In genomic region chr14:32205984-32206383, GRCh38 we compare ENCODE assay signal across 1 cellular context.
TF ChIP-seq lines count a peak whose summit lies in the region.

No MANE protein-coding gene starts in this region.

TF ChIP-seq in GM12878, 131 proteins besides CTCF, POLR2A, EP300 and RAD21 (continued from another document and continues in another):
- TF ChIP-seq, protein P1, sequence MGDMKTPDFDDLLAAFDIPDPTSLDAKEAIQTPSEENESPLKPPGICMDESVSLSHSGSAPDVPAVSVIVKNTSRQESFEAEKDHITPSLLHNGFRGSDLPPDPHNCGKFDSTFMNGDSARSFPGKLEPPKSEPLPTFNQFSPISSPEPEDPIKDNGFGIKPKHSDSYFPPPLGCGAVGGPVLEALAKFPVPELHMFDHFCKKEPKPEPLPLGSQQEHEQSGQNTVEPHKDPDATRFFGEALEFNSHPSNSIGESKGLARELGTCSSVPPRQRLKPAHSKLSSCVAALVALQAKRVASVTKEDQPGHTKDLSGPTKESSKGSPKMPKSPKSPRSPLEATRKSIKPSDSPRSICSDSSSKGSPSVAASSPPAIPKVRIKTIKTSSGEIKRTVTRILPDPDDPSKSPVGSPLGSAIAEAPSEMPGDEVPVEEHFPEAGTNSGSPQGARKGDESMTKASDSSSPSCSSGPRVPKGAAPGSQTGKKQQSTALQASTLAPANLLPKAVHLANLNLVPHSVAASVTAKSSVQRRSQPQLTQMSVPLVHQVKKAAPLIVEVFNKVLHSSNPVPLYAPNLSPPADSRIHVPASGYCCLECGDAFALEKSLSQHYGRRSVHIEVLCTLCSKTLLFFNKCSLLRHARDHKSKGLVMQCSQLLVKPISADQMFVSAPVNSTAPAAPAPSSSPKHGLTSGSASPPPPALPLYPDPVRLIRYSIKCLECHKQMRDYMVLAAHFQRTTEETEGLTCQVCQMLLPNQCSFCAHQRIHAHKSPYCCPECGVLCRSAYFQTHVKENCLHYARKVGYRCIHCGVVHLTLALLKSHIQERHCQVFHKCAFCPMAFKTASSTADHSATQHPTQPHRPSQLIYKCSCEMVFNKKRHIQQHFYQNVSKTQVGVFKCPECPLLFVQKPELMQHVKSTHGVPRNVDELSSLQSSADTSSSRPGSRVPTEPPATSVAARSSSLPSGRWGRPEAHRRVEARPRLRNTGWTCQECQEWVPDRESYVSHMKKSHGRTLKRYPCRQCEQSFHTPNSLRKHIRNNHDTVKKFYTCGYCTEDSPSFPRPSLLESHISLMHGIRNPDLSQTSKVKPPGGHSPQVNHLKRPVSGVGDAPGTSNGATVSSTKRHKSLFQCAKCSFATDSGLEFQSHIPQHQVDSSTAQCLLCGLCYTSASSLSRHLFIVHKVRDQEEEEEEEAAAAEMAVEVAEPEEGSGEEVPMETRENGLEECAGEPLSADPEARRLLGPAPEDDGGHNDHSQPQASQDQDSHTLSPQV (IDR thresholded peaks at IDR 0.05): no peak
- TF ChIP-seq BACH1 (IDR thresholded peaks at IDR 0.05; ENCODE audit: borderline replicate concordance) (peak; percentile 93), RB1 (IDR thresholded peaks at IDR 0.05; ENCODE audit: borderline replicate concordance) (no peak), TBL1XR1 (IDR thresholded peaks at IDR 0.05; ENCODE audit: low read depth, low read length) (peak; percentile 59; the same call in 1 of the 2 replicates), YY1 (IDR thresholded peaks at IDR 0.05; ENCODE audit: low read depth, low read length) (no peak), RBBP5 (conservative IDR thresholded peaks at IDR 0.05) (no peak), SIN3A (IDR thresholded peaks at IDR 0.05; ENCODE audit: low read depth, low read length) (no peak), MTA2 (IDR thresholded peaks at IDR 0.05; ENCODE audit: low read depth) (peak; percentile 100), ETV6 (conservative IDR thresholded peaks at IDR 0.05 in 1 of 2, IDR thresholded peaks at IDR 0.05 in 1 of 2; ENCODE audit: borderline replicate concordance in 1 of 2, low read depth in 1 of 2) (peak in 1 of 2 experiments; percentile 84; a peak in 2 of 4 replicates), MXI1 (IDR thresholded peaks at IDR 0.05; ENCODE audit: low read depth, low read length) (no peak), EGR1 (IDR thresholded peaks at IDR 0.05; ENCODE audit: borderline replicate concordance in 1 of 2, low read depth in 2 of 2, low read length in 2 of 2) (no peak), POLR2AphosphoS5 (IDR thresholded peaks at IDR 0.05; ENCODE audit: low read length) (no peak), CHD2 (IDR thresholded peaks at IDR 0.05; ENCODE audit: borderline replicate concordance, low read depth, low read length) (peak; percentile 62; the same call in 1 of the 2 replicates), SPI1 (IDR thresholded peaks at IDR 0.05; ENCODE audit: borderline replicate concordance, insufficient read depth, low read depth, low read length) (peak; percentile 91), HDAC6 (IDR thresholded peaks at IDR 0.05; ENCODE audit: unreplicated experiment) (no peak), GATAD2B (conservative IDR thresholded peaks at IDR 0.05; ENCODE audit: low read depth) (peak; percentile 66; the same call in 1 of the 2 replicates), FOXM1 (IDR thresholded peaks at IDR 0.05; ENCODE audit: low read depth, low read length) (peak; percentile 87), RCOR1 (conservative IDR thresholded peaks at IDR 0.05; ENCODE audit: low read depth, low read length) (no peak), RAD51 (IDR thresholded peaks at IDR 0.05) (peak; percentile 54; the same call in 1 of the 2 replicates), KAT2A (conservative IDR thresholded peaks at IDR 0.05; ENCODE audit: control insufficient read depth, low read depth, low read length) (no peak), REST (IDR thresholded peaks at IDR 0.05; ENCODE audit: low read depth, low read length) (no peak), NKRF (conservative IDR thresholded peaks at IDR 0.05) (no peak), STAT1 (conservative IDR thresholded peaks at IDR 0.05) (no peak), HCFC1 (IDR thresholded peaks at IDR 0.05; ENCODE audit: low read length) (no peak), HDGF (IDR thresholded peaks at IDR 0.05) (no peak), MAX (IDR thresholded peaks at IDR 0.05; ENCODE audit: low read depth, low read length) (no peak)
- TF ChIP-seq, protein P2, sequence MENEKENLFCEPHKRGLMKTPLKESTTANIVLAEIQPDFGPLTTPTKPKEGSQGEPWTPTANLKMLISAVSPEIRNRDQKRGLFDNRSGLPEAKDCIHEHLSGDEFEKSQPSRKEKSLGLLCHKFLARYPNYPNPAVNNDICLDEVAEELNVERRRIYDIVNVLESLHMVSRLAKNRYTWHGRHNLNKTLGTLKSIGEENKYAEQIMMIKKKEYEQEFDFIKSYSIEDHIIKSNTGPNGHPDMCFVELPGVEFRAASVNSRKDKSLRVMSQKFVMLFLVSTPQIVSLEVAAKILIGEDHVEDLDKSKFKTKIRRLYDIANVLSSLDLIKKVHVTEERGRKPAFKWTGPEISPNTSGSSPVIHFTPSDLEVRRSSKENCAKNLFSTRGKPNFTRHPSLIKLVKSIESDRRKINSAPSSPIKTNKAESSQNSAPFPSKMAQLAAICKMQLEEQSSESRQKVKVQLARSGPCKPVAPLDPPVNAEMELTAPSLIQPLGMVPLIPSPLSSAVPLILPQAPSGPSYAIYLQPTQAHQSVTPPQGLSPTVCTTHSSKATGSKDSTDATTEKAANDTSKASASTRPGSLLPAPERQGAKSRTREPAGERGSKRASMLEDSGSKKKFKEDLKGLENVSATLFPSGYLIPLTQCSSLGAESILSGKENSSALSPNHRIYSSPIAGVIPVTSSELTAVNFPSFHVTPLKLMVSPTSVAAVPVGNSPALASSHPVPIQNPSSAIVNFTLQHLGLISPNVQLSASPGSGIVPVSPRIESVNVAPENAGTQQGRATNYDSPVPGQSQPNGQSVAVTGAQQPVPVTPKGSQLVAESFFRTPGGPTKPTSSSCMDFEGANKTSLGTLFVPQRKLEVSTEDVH (IDR thresholded peaks at IDR 0.05; ENCODE audit: low read depth, partially characterized antibody): peak; percentile 61
- TF ChIP-seq, protein P3, sequence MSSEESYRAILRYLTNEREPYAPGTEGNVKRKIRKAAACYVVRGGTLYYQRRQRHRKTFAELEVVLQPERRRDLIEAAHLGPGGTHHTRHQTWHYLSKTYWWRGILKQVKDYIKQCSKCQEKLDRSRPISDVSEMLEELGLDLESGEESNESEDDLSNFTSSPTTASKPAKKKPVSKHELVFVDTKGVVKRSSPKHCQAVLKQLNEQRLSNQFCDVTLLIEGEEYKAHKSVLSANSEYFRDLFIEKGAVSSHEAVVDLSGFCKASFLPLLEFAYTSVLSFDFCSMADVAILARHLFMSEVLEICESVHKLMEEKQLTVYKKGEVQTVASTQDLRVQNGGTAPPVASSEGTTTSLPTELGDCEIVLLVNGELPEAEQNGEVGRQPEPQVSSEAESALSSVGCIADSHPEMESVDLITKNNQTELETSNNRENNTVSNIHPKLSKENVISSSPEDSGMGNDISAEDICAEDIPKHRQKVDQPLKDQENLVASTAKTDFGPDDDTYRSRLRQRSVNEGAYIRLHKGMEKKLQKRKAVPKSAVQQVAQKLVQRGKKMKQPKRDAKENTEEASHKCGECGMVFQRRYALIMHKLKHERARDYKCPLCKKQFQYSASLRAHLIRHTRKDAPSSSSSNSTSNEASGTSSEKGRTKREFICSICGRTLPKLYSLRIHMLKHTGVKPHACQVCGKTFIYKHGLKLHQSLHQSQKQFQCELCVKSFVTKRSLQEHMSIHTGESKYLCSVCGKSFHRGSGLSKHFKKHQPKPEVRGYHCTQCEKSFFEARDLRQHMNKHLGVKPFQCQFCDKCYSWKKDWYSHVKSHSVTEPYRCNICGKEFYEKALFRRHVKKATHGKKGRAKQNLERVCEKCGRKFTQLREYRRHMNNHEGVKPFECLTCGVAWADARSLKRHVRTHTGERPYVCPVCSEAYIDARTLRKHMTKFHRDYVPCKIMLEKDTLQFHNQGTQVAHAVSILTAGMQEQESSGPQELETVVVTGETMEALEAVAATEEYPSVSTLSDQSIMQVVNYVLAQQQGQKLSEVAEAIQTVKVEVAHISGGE (CRISPR knock-in tag; IDR thresholded peaks at IDR 0.05): no peak
- TF ChIP-seq, protein P4, sequence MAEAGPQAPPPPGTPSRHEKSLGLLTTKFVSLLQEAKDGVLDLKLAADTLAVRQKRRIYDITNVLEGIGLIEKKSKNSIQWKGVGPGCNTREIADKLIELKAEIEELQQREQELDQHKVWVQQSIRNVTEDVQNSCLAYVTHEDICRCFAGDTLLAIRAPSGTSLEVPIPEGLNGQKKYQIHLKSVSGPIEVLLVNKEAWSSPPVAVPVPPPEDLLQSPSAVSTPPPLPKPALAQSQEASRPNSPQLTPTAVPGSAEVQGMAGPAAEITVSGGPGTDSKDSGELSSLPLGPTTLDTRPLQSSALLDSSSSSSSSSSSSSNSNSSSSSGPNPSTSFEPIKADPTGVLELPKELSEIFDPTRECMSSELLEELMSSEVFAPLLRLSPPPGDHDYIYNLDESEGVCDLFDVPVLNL (IDR thresholded peaks at IDR 0.05; ENCODE audit: low read depth, low read length): no peak
- TF ChIP-seq, protein P5, sequence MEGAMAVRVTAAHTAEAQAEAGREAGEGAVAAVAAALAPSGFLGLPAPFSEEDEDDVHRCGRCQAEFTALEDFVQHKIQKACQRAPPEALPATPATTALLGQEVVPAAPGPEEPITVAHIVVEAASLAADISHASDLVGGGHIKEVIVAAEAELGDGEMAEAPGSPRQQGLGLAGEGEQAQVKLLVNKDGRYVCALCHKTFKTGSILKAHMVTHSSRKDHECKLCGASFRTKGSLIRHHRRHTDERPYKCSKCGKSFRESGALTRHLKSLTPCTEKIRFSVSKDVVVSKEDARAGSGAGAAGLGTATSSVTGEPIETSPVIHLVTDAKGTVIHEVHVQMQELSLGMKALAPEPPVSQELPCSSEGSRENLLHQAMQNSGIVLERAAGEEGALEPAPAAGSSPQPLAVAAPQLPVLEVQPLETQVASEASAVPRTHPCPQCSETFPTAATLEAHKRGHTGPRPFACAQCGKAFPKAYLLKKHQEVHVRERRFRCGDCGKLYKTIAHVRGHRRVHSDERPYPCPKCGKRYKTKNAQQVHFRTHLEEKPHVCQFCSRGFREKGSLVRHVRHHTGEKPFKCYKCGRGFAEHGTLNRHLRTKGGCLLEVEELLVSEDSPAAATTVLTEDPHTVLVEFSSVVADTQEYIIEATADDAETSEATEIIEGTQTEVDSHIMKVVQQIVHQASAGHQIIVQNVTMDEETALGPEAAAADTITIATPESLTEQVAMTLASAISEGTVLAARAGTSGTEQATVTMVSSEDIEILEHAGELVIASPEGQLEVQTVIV (IDR thresholded peaks at IDR 0.05; ENCODE audit: borderline replicate concordance, partially characterized antibody): no peak
- TF ChIP-seq, protein P6, sequence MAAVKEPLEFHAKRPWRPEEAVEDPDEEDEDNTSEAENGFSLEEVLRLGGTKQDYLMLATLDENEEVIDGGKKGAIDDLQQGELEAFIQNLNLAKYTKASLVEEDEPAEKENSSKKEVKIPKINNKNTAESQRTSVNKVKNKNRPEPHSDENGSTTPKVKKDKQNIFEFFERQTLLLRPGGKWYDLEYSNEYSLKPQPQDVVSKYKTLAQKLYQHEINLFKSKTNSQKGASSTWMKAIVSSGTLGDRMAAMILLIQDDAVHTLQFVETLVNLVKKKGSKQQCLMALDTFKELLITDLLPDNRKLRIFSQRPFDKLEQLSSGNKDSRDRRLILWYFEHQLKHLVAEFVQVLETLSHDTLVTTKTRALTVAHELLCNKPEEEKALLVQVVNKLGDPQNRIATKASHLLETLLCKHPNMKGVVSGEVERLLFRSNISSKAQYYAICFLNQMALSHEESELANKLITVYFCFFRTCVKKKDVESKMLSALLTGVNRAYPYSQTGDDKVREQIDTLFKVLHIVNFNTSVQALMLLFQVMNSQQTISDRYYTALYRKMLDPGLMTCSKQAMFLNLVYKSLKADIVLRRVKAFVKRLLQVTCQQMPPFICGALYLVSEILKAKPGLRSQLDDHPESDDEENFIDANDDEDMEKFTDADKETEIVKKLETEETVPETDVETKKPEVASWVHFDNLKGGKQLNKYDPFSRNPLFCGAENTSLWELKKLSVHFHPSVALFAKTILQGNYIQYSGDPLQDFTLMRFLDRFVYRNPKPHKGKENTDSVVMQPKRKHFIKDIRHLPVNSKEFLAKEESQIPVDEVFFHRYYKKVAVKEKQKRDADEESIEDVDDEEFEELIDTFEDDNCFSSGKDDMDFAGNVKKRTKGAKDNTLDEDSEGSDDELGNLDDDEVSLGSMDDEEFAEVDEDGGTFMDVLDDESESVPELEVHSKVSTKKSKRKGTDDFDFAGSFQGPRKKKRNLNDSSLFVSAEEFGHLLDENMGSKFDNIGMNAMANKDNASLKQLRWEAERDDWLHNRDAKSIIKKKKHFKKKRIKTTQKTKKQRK (IDR thresholded peaks at IDR 0.05; ENCODE audit: low read depth, low read length): no peak
